Comparison of ENCODE assay signal across 13 cellular contexts in the genomic region with DNA sequence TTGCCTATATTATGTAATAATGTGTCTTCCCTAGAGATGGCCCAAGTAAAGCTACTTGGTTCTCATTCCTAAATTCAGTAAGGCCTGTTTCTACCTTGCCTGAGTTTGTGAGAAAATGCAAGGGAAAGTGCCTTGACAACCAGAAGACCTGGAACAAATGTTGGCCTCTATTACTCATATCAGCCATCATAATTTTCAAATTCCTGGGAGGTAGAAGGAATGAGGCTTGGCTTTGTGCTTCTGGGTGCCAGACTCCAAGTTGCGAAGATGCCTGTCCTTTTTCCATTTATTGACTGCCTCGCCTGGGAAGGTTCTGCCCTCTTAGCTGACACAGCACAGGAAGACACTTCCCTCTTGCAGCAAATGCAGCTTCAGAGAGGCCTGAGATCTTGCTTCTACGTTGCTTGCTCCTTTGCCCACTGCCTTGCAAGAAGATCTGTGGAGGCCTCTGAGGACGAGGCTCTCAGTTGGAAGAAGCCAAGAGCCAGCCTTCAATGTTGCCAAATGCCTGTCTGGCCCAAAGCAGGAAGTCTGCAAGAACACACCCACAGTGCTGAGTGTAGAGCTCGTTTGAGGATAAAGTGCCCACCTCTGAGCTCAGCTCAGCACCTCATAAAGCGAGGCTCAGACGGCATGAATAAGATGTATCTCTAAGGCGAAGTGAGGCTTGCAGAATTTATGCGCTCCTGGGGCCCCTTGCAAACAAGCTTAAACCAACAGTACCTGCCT.
DNase-seq lines count a peak whose midpoint lies in the region; ATAC-seq, FAIRE-seq and TF ChIP-seq lines count a peak whose summit lies in the region.
"Had no signal": no experiment of that assay in that cellular context is flagged by ENCODE, and none has a peak within 500 bp of the region (broad histone marks: within the 10 kb centered on the region; RNA-seq: fewer than 3 reads in every experiment).

No MANE protein-coding gene starts in this region.

- no peak overlapping the region for H3K4me3 Mint-ChIP-seq in WTC11
- H3K4me3 Mint-ChIP-seq: activated CD8-positive, alpha-beta T cell treated with anti-CD3 and anti-CD28 coated beads, Interleukin-2, amount 10 ng/mL, durations not matched to agents 7 days and 5 days had no signal

- no peaks in the 10 kb centered on the region for H3K9me3 Mint-ChIP-seq in WTC11

- no peak for FAIRE-seq in pancreas (lab: Jason Lieb, UNC)
- no peak for FAIRE-seq in H54 (lab: Jason Lieb, UNC)
- FAIRE-seq: endothelial cell of umbilical vein had no signal

- H3K27me3 Mint-ChIP-seq in WTC11 (ENCODE audit: low read depth): no peaks in the 10 kb centered on the region

- peaks cover 28% of the 10 kb centered on the region for H3K4me1 Mint-ChIP-seq in WTC11

- 72 to 78% methylated on average over 9 of the region's 9 CpGs for WGBS in heart right ventricle, 2 donors
- WGBS in pancreas, 2 donors: 64 to 65% methylated on average over 9 of the region's 9 CpGs

- in situ Hi-C loops in GM13977 (cut with MboI; ENCODE audit: low pct_unique_long_range_greater_than_20kb, low sequenced_read_pairs, unreplicated experiment): no loop called here

- H3K9me3 ChIP-seq in heart right ventricle (no peaks in the 10 kb centered on the region), pancreas (no peaks in the 10 kb centered on the region)

- no peaks in the 10 kb centered on the region for H3K36me3 Mint-ChIP-seq in WTC11

- no peaks in the 10 kb centered on the region for H3K27me3 ChIP-seq in heart right ventricle
- no peaks in the 10 kb centered on the region for H3K27me3 ChIP-seq in pancreas

- TF ChIP-seq CTCF in WTC11 (IDR thresholded peaks at IDR 0.05) (no peak), heart right ventricle (IDR thresholded peaks at IDR 0.05) (no peak), pancreas (IDR thresholded peaks at IDR 0.05) (no peak), GM13977 (IDR thresholded peaks at IDR 0.05; ENCODE audit: extremely low read depth, insufficient read depth, missing control alignments) (no peak)

- H3K27ac ChIP-seq in heart right ventricle (peak overlapping the region in 6 of 10 donors; percentile 15 to 74 (median 50)), pancreas (peak overlapping the region in 3 of 4 donors; percentile 26 to 55 (median 40))
- H3K27ac ChIP-seq: cardiac muscle cell had no signal

- H3K4me3 ChIP-seq in heart right ventricle (no peak overlapping the region), pancreas (no peak overlapping the region)
- H3K4me3 ChIP-seq: cardiac muscle cell had no signal

- intact Hi-C loops in heart right ventricle (cut with DNase I): no loop called here
- intact Hi-C loops in pancreas (cut with DNase I): no loop called here

- no peak overlapping the region for H3K27ac Mint-ChIP-seq in WTC11
- H3K27ac Mint-ChIP-seq: activated CD8-positive, alpha-beta T cell treated with anti-CD3 and anti-CD28 coated beads, Interleukin-2, amount 10 ng/mL, durations not matched to agents 7 days and 5 days had no signal

- peak; percentile 80 for DNase-seq in DMS79 treated with DMSO at 0.1 percent for 48 hours (lab: John Stamatoyannopoulos, UW)
- DNase-seq in WTC11 (ENCODE audit: low spot score): no peak
- no peak for DNase-seq in heart right ventricle
- DNase-seq in pancreas: no peak
- DNase-seq in GM13977 (ENCODE audit: low spot score): no peak
- DNase-seq in H54 (ENCODE audit: insufficient read length, low spot score): no peak
- DNase-seq: activated CD8-positive, alpha-beta T cell treated with anti-CD3 and anti-CD28 coated beads, Interleukin-2, amount 10 ng/mL, durations not matched to agents 7 days and 5 days; activated naive CD4-positive, alpha-beta T cell treated with Interleukin-2 at 50 U/mL for 16 hours; T1000 had no signal

- ATAC-seq in WTC11 (peak; percentile 28; the same call in 1 of the 2 replicates), heart right ventricle (peak in 7 of 8 donors; percentile 39 to 61 (median 46)), pancreas (peak in 3 of 4 donors; percentile 55 to 60 (median 56)), GM18861 (IDR thresholded peaks at IDR 0.05; ENCODE audit: unreplicated experiment) (no peak), HG02885 (IDR thresholded peaks at IDR 0.05; ENCODE audit: poor library complexity, unreplicated experiment) (no peak)
- ATAC-seq: activated CD8-positive, alpha-beta T cell treated with anti-CD3 and anti-CD28 coated beads, Interleukin-2, amount 10 ng/mL, durations not matched to agents 7 days and 5 days had no signal

- CTCF ChIA-PET in WTC11 (lab: Charles Lee): interaction anchor here (1.9 kb wide), 1 partner anchor 120 kb away, joined by 8 read pairs; a partner anchor contains a TSS

- TF ChIP-seq POLR2A in H54 (IDR thresholded peaks at IDR 0.05; ENCODE audit: low read depth, low read length): no peak

- POLR2A ChIA-PET in WTC11 (lab: Charles Lee): no interaction called here

- H3K4me1 ChIP-seq in heart right ventricle (peaks cover 2 to 62% (median 28%) of the 10 kb centered on the region in 9 donors), pancreas (peaks cover 0 to 6% (median 5%) of the 10 kb centered on the region in 3 donors)

- H3K36me3 ChIP-seq in heart right ventricle: no peaks in the 10 kb centered on the region
- H3K36me3 ChIP-seq in pancreas: no peaks in the 10 kb centered on the region
- H3K36me3 ChIP-seq: cardiac muscle cell had no signal

TF ChIP-seq in WTC11, 78 proteins besides CTCF, POLR2A, EP300 and RAD21:
- TF ChIP-seq FOXJ3 (CRISPR knock-in tag; IDR thresholded peaks at IDR 0.05; ENCODE audit: borderline replicate concordance) (no peak), GRHL2 (CRISPR knock-in tag; IDR thresholded peaks at IDR 0.05; ENCODE audit: insufficient replicate concordance, severe bottlenecking) (no peak), NR2C2 (CRISPR knock-in tag; IDR thresholded peaks at IDR 0.05) (no peak), NR3C1 (CRISPR knock-in tag; conservative IDR thresholded peaks at IDR 0.05; ENCODE audit: low read depth) (no peak), EMX1 (CRISPR knock-in tag; IDR thresholded peaks at IDR 0.05) (no peak), SMAD3 (CRISPR knock-in tag; IDR thresholded peaks at IDR 0.05; ENCODE audit: borderline replicate concordance) (no peak), TCF7 (CRISPR knock-in tag; IDR thresholded peaks at IDR 0.05; ENCODE audit: low read depth) (no peak), NFYB (CRISPR knock-in tag; conservative IDR thresholded peaks at IDR 0.05; ENCODE audit: low read depth) (no peak)
- TF ChIP-seq, protein P1, sequence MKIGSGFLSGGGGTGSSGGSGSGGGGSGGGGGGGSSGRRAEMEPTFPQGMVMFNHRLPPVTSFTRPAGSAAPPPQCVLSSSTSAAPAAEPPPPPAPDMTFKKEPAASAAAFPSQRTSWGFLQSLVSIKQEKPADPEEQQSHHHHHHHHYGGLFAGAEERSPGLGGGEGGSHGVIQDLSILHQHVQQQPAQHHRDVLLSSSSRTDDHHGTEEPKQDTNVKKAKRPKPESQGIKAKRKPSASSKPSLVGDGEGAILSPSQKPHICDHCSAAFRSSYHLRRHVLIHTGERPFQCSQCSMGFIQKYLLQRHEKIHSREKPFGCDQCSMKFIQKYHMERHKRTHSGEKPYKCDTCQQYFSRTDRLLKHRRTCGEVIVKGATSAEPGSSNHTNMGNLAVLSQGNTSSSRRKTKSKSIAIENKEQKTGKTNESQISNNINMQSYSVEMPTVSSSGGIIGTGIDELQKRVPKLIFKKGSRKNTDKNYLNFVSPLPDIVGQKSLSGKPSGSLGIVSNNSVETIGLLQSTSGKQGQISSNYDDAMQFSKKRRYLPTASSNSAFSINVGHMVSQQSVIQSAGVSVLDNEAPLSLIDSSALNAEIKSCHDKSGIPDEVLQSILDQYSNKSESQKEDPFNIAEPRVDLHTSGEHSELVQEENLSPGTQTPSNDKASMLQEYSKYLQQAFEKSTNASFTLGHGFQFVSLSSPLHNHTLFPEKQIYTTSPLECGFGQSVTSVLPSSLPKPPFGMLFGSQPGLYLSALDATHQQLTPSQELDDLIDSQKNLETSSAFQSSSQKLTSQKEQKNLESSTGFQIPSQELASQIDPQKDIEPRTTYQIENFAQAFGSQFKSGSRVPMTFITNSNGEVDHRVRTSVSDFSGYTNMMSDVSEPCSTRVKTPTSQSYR (CRISPR knock-in tag; IDR thresholded peaks at IDR 0.05): no peak
- TF ChIP-seq, protein P2, sequence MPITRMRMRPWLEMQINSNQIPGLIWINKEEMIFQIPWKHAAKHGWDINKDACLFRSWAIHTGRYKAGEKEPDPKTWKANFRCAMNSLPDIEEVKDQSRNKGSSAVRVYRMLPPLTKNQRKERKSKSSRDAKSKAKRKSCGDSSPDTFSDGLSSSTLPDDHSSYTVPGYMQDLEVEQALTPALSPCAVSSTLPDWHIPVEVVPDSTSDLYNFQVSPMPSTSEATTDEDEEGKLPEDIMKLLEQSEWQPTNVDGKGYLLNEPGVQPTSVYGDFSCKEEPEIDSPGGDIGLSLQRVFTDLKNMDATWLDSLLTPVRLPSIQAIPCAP (CRISPR knock-in tag; IDR thresholded peaks at IDR 0.05): no peak
- TF ChIP-seq, protein P3, sequence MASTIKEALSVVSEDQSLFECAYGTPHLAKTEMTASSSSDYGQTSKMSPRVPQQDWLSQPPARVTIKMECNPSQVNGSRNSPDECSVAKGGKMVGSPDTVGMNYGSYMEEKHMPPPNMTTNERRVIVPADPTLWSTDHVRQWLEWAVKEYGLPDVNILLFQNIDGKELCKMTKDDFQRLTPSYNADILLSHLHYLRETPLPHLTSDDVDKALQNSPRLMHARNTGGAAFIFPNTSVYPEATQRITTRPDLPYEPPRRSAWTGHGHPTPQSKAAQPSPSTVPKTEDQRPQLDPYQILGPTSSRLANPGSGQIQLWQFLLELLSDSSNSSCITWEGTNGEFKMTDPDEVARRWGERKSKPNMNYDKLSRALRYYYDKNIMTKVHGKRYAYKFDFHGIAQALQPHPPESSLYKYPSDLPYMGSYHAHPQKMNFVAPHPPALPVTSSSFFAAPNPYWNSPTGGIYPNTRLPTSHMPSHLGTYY (CRISPR knock-in tag; IDR thresholded peaks at IDR 0.05): no peak

Comparison
In these comparisons a context has a peak if more than half of its experiments do, and no peak if none do; other contexts are left out.
1. ATAC-seq: peak in WTC11 (single experiment), heart right ventricle (7 of 8) and pancreas (3 of 4); none in GM18861 (single experiment) and HG02885 (single experiment).